Comparison of ENCODE assay signal across 8 cellular contexts in the genomic region with DNA sequence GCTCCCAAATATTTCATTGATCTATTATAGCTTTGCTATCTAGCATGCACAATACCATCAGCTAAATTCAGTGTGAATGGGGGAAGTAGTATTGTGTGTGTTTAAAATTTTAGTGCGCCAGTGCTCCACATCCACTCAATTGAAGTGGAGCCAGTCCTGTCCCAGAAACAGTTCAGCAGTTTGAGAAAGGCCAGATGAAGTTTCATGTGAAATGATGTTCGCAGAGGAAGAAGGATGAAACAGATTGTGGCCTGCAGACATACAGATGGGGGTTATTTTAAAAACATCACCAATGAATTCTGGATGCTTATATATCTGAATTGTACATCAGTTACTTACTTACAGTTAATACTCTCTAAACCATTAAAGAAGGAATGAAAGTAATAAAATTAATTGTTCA.
"Had no signal": no experiment of that assay in that cellular context is flagged by ENCODE, and none has a peak within 500 bp of the region (broad histone marks: within the 10 kb centered on the region; RNA-seq: fewer than 3 reads in every experiment).

No MANE protein-coding gene starts in this region.

- H3K4me3 ChIP-seq: GM23338 had no signal

- H3K4me1 Mint-ChIP-seq: IgD-negative memory B cell had no signal

- H3K27ac ChIP-seq: HL-60, KMS-11 had no signal

- H3K36me3 Mint-ChIP-seq: IgD-negative memory B cell had no signal

- H3K9ac ChIP-seq: KMS-11 had no signal

- H3K27ac Mint-ChIP-seq: GM23338, H9, IgD-negative memory B cell had no signal

- ATAC-seq: GM23338, HepG2 had no signal

- H3K9me3 Mint-ChIP-seq: GM23338, H9 had no signal

- H3K4me3 Mint-ChIP-seq: GM23338, H9, IgD-negative memory B cell had no signal

- DNase-seq: H9, HCEC 1CT, KBM-7 had no signal

- H3K4me2 ChIP-seq: GM23338, KMS-11 had no signal

- H2AFZ ChIP-seq: GM23338 had no signal
